30 cellular contexts compared by ENCODE assay signal in the genomic region with DNA sequence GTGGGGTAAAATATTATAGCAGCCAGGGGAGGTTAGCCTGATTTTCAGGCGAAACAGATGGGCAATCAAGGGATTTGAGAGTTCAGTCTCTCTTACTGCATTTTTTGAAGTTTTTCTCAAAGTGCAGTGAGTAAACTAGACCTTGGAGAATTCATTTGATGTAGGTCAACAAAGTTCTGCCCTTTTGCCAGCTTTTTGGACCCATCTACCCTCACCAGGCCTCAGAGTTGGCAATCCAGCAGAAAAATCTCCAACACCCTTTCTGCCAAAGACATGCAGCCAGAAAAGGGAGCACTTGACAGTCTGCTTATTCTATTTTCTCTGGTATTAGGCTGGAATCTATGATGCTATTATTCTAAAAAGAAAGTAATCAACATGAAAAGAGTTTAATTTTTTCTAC.
"Had no signal": no experiment of that assay in that cellular context is flagged by ENCODE, and none has a peak within 500 bp of the region (broad histone marks: within the 10 kb centered on the region; RNA-seq: fewer than 3 reads in every experiment).

No MANE protein-coding gene starts in this region.

- H2AFZ ChIP-seq: neural progenitor cell, parathyroid adenoma had no signal

- DNase-seq: naive thymus-derived CD4-positive, alpha-beta T cell; natural killer cell; occipital lobe; ovary; posterior cingulate gyrus; psoas muscle; right cardiac atrium; spleen; stimulated activated CD4-positive, alpha-beta T cell treated with anti-CD3 and anti-CD28 coated beads, Interleukin-12 subunit alpha, Interleukin-12 subunit beta, amount 100 ng/mL, for 4 hours; stimulated activated CD4-positive, alpha-beta T cell treated with anti-CD3 and anti-CD28 coated beads, Interleukin-1b, Interleukin-23, amount 100 ng/mL, for 48 hours; stimulated activated CD4-positive, alpha-beta T cell treated with anti-CD3 and anti-CD28 coated beads, Interleukin-4, amount 100 ng/mL, for 1 hour; stimulated activated CD4-positive, alpha-beta T cell treated with anti-CD3 and anti-CD28 coated beads, Interleukin-4, amount 100 ng/mL, for 4 hours; stimulated activated CD8-positive, alpha-beta memory T cell treated with anti-CD3 and anti-CD28 coated beads, Interleukin-4, amount 100 ng/mL, for 48 hours; stimulated activated naive CD4-positive, alpha-beta T cell; stimulated activated naive CD8-positive, alpha-beta T cell treated with anti-CD3 and anti-CD28 coated beads, Interleukin-15, amount 100 ng/mL, for 72 hours; stimulated activated naive CD8-positive, alpha-beta T cell treated with anti-CD3 and anti-CD28 coated beads, Interleukin-15, Interleukin-2, amounts not matched to agents 100 U/mL and 50 U/mL, for 24 hours; substantia nigra; testis; trophoblast cell; upper lobe of left lung had no signal

- ATAC-seq: naive thymus-derived CD4-positive, alpha-beta T cell; natural killer cell; psoas muscle; right cardiac atrium; sciatic nerve; stimulated activated memory B cell treated with anti-CD40 and anti-IgM and Interleukin-4, amounts not matched to agents 10 μg/mL and 1 μg/mL and 100 μg/mL, for 72 hours; stimulated activated naive CD8-positive, alpha-beta T cell treated with anti-CD3 and anti-CD28 coated beads, Interleukin-15, amount 100 ng/mL, for 72 hours; stimulated activated naive CD8-positive, alpha-beta T cell treated with anti-CD3 and anti-CD28 coated beads, Interleukin-15, Interleukin-2, amounts not matched to agents 100 U/mL and 50 U/mL, for 24 hours had no signal

- H3K27ac ChIP-seq: neural progenitor cell, ovary, parathyroid adenoma, psoas muscle, skin epidermis, spleen, suprapubic skin, testis, tibial nerve, upper lobe of left lung, vagina had no signal

- H3K4me2 ChIP-seq: neural progenitor cell, smooth muscle cell had no signal

- H3K79me2 ChIP-seq: parathyroid adenoma had no signal

- H3K9me3 ChIP-seq: ovary, testis, upper lobe of left lung, vagina had no signal

- H3K4me3 ChIP-seq: neural progenitor cell, ovary, psoas muscle, skin epidermis, smooth muscle cell, spleen, suprapubic skin, testis, tibial nerve, upper lobe of left lung, vagina had no signal

- H3K36me3 ChIP-seq: neural progenitor cell, ovary, spleen, suprapubic skin, tibial nerve, upper lobe of left lung, vagina had no signal

- H3K9ac ChIP-seq: neural progenitor cell, parathyroid adenoma had no signal

- H3K4me1 ChIP-seq: neural progenitor cell, psoas muscle, spleen, suprapubic skin, testis, tibial nerve, upper lobe of left lung, vagina had no signal

- FAIRE-seq: urothelium cell line had no signal

- H3K27me3 ChIP-seq: neural progenitor cell, ovary, spleen, suprapubic skin, testis, tibial nerve, upper lobe of left lung, vagina had no signal
